1 cellular context compared by ENCODE assay signal in the genomic region with DNA sequence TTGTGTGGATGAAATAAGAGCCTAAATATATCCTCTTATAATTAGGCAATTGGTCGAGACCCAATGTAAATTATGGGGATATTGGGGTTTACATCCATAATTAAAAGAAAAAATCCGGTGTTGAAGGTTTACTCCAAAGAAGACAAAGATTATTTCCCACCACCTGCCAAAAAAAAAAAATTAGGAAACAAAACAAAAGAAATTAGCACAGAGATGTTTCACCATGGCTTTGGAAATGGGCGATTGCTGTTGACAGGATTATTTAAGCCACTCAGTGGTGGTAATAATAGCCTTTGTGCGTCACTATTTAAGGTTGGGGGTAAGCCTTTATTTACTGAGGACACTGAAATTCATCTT.
TF ChIP-seq lines count a peak whose summit lies in the region.

No MANE protein-coding gene starts in this region.

TF ChIP-seq in IMR-90, 13 proteins besides CTCF, POLR2A, EP300 and RAD21 (continued from another document):
- TF ChIP-seq RFX5 (IDR thresholded peaks at IDR 0.05; ENCODE audit: low read depth, low read length) (no peak), RCOR1 (IDR thresholded peaks at IDR 0.05; ENCODE audit: insufficient replicate concordance, low read length) (no peak), CEBPB (IDR thresholded peaks at IDR 0.05; ENCODE audit: low read depth, low read length) (no peak), NFE2L2 (IDR thresholded peaks at IDR 0.05; ENCODE audit: low read depth, low read length) (no peak), SMC3 (IDR thresholded peaks at IDR 0.05; ENCODE audit: low read depth, low read length) (no peak), MXI1 (IDR thresholded peaks at IDR 0.05; ENCODE audit: borderline replicate concordance, low read depth, low read length) (no peak), CHD1 (IDR thresholded peaks at IDR 0.05; ENCODE audit: low read depth, low read length) (no peak)
- TF ChIP-seq, protein P1, sequence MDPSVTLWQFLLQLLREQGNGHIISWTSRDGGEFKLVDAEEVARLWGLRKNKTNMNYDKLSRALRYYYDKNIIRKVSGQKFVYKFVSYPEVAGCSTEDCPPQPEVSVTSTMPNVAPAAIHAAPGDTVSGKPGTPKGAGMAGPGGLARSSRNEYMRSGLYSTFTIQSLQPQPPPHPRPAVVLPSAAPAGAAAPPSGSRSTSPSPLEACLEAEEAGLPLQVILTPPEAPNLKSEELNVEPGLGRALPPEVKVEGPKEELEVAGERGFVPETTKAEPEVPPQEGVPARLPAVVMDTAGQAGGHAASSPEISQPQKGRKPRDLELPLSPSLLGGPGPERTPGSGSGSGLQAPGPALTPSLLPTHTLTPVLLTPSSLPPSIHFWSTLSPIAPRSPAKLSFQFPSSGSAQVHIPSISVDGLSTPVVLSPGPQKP (IDR thresholded peaks at IDR 0.05; ENCODE audit: borderline replicate concordance, low read depth, low read length), result no peak
